Comparison of ENCODE assay signal across 18 cellular contexts in genomic region chr16:1049113-1049975, GRCh38. TPM values are rescaled to one million over a fixed set of nuclear protein-coding genes. Genes with fewer than 3 reads are reported as not detected.
DNase-seq lines count a peak whose midpoint lies in the region; TF ChIP-seq lines count a peak whose summit lies in the region.
"Had no signal": no experiment of that assay in that cellular context is flagged by ENCODE, and none has a peak within 500 bp of the region (broad histone marks: within the 10 kb centered on the region; RNA-seq: fewer than 3 reads in every experiment).

No MANE protein-coding gene starts in this region.

- H4K91ac ChIP-seq in neuronal stem cell (ENCODE audit: low read depth, low read length, poor library complexity), result peak overlapping the region; percentile 85

- H3K18ac ChIP-seq in neuronal stem cell (ENCODE audit: low read length), result peak overlapping the region; percentile 100

- H3K14ac ChIP-seq in neuronal stem cell (ENCODE audit: low read length), result peak overlapping the region; percentile 71

- WGBS in neuronal stem cell (ENCODE audit: extremely low coverage in 2 of 2, insufficient read length in 2 of 2, insufficient replicate concordance in 1 of 2), 2 donors, result no CpG with 5 or more reads among the region's 31 CpGs

- H3K9me2 ChIP-seq in MM.1S (replicated peaks; ENCODE audit: insufficient read depth, low read length), result no peaks in the 10 kb centered on the region

- no peak for TF ChIP-seq CTCF in MM.1S (IDR thresholded peaks at IDR 0.05; ENCODE audit: low read length)

- peak overlapping the region; percentile 99 for H2AK5ac ChIP-seq in neuronal stem cell (ENCODE audit: low read depth, low read length)

- H3K27me3 ChIP-seq in BLaER1, result peaks cover 15% of the 10 kb centered on the region; the same call in 1 of the 2 replicates
- H3K27me3 ChIP-seq in NT2/D1 (ENCODE audit: insufficient read depth, insufficient read length), result no peaks in the 10 kb centered on the region
- peaks cover 0 to 30% (median 0%) of the 10 kb centered on the region in 3 experiments for H3K27me3 ChIP-seq in neuronal stem cell (ENCODE audit: control insufficient read depth in 3 of 3, insufficient read depth in 3 of 3, low read depth in 1 of 3, low read length in 3 of 3)
- H3K27me3 ChIP-seq in MM.1S (replicated peaks; ENCODE audit: insufficient read depth, low read length), result peaks cover 96% of the 10 kb centered on the region

- H3K9me3 Mint-ChIP-seq in activated T-cell treated with anti-CD3 and anti-CD28 coated beads, Interleukin-2, amount 50 U/mL, for 24 hours, result no peaks in the 10 kb centered on the region
- H3K9me3 Mint-ChIP-seq: CD4-positive, alpha-beta T cell had no signal

- no peak overlapping the region for H3K27ac Mint-ChIP-seq in activated T-cell treated with anti-CD3 and anti-CD28 coated beads, Interleukin-2, amount 50 U/mL, for 24 hours
- H3K27ac Mint-ChIP-seq: CD4-positive, alpha-beta T cell; T-helper 17 cell had no signal

- H3K36me3 ChIP-seq in BLaER1, result no peaks in the 10 kb centered on the region
- no peaks in the 10 kb centered on the region for H3K36me3 ChIP-seq in NT2/D1 (ENCODE audit: insufficient read depth, insufficient read length, low read length)
- no peaks in the 10 kb centered on the region for H3K36me3 ChIP-seq in neuronal stem cell (replicated peaks in 1 of 2; ENCODE audit: control insufficient read depth in 2 of 2, insufficient read depth in 2 of 2, low read length in 2 of 2)
- H3K36me3 ChIP-seq in MM.1S (replicated peaks; ENCODE audit: insufficient read depth, low read length), result no peaks in the 10 kb centered on the region
- H3K36me3 ChIP-seq: BE2C, Peyer's patch had no signal

- H2AFZ ChIP-seq in neuronal stem cell (ENCODE audit: low read length) (peak overlapping the region; percentile 56), MM.1S (ENCODE audit: low read length) (no peak overlapping the region)

- DNase-seq in NT2/D1 (ENCODE audit: low read depth, low spot score), result no peak
- DNase-seq in caudate nucleus (lab: John Stamatoyannopoulos, UW), result no peak
- DNase-seq in neuronal stem cell (ENCODE audit: low spot score), result no peak
- no peak for DNase-seq in activated T-cell treated with anti-CD3 and anti-CD28 coated beads, Interleukin-2, amount 50 U/mL, for 24 hours
- DNase-seq in NCI-H1105 (lab: John Stamatoyannopoulos, UW), result no peak
- DNase-seq in MM.1S, result no peak
- DNase-seq: CD4-positive, alpha-beta T cell; DMS79 treated with DMSO at 0.1 percent for 48 hours; GOT3; Kasumi-1; NCI-H1105 treated with DMSO at 0.1 percent for 48 hours; NCI-H2029 treated with DMSO at 0.1 percent for 48 hours; NK-92 treated with Interleukin-12 subunit alpha and Interleukin-12 subunit beta, amount 100 ng/mL, for 24 hours; Peyer's patch; T-helper 17 cell had no signal

- H3K4me3 ChIP-seq in BLaER1, result no peak overlapping the region
- no peak overlapping the region for H3K4me3 ChIP-seq in NT2/D1 (ENCODE audit: insufficient read length, low read depth)
- no peak overlapping the region for H3K4me3 ChIP-seq in neuronal stem cell (ENCODE audit: low read length in 2 of 2)
- no peak overlapping the region for H3K4me3 ChIP-seq in MM.1S (ENCODE audit: low read length)
- H3K4me3 ChIP-seq: GM12878, Peyer's patch had no signal

- H2BK12ac ChIP-seq in neuronal stem cell (ENCODE audit: low read length), result peak overlapping the region; percentile 94

- no peaks in the 10 kb centered on the region for H3K79me2 ChIP-seq in MM.1S (ENCODE audit: low read length)

- H2BK120ac ChIP-seq in neuronal stem cell (ENCODE audit: low read depth, low read length), result peak overlapping the region; percentile 47

- H3K4me2 ChIP-seq in BLaER1, result peak overlapping the region; percentile 82
- H3K4me2 ChIP-seq in neuronal stem cell (ENCODE audit: insufficient read depth, low read length, poor library complexity, severe bottlenecking), result no peak overlapping the region
- H3K4me2 ChIP-seq in MM.1S (ENCODE audit: low read depth, low read length), result no peak overlapping the region

- H3K4me3 Mint-ChIP-seq in activated T-cell treated with anti-CD3 and anti-CD28 coated beads, Interleukin-2, amount 50 U/mL, for 24 hours, result no peak overlapping the region
- H3K4me3 Mint-ChIP-seq: CD4-positive, alpha-beta T cell; T-helper 17 cell had no signal

- H3K23ac ChIP-seq in neuronal stem cell (ENCODE audit: low read depth, low read length, poor library complexity), result peak overlapping the region; percentile 85

- peak overlapping the region; percentile 98 for H3K4ac ChIP-seq in neuronal stem cell (ENCODE audit: low read length)

- no peak overlapping the region for H3K9ac ChIP-seq in BLaER1
- peak overlapping the region; percentile 64 for H3K9ac ChIP-seq in NT2/D1 (ENCODE audit: insufficient read length, low read depth)
- H3K9ac ChIP-seq in neuronal stem cell (ENCODE audit: low read depth, low read length, poor library complexity), result peak overlapping the region; percentile 30
- H3K9ac ChIP-seq in MM.1S (ENCODE audit: low read length), result no peak overlapping the region

- peak overlapping the region; percentile 92 for H4K8ac ChIP-seq in neuronal stem cell (ENCODE audit: low read depth, low read length)

- H3K27ac ChIP-seq in BLaER1, result peak overlapping the region; percentile 53; the same call in 1 of the 2 replicates
- peak overlapping the region; percentile 70 for H3K27ac ChIP-seq in caudate nucleus (ENCODE audit: low read depth, low read length)
- H3K27ac ChIP-seq in neuronal stem cell (replicated peaks; ENCODE audit: low read length), result no peak overlapping the region
- no peak overlapping the region for H3K27ac ChIP-seq in MM.1S (ENCODE audit: low read length)
- H3K27ac ChIP-seq: Peyer's patch had no signal

- H3F3A ChIP-seq in MM.1S (ENCODE audit: insufficient read depth, low read length), result no peaks in the 10 kb centered on the region

- no peaks in the 10 kb centered on the region for H3K36me3 Mint-ChIP-seq in activated T-cell treated with anti-CD3 and anti-CD28 coated beads, Interleukin-2, amount 50 U/mL, for 24 hours (ENCODE audit: low read depth)

- peak overlapping the region; percentile 100 for H2BK15ac ChIP-seq in neuronal stem cell (ENCODE audit: low read length)

- H3K4me1 ChIP-seq in BLaER1, result peaks cover 70% of the 10 kb centered on the region
- peaks cover 24% of the 10 kb centered on the region for H3K4me1 ChIP-seq in NT2/D1 (ENCODE audit: insufficient read depth, insufficient read length)
- H3K4me1 ChIP-seq in neuronal stem cell (ENCODE audit: control insufficient read depth in 2 of 2, insufficient read depth in 1 of 2, low read depth in 1 of 2, low read length in 2 of 2), result peaks cover 11 to 14% of the 10 kb centered on the region in 2 donors
- no peaks in the 10 kb centered on the region for H3K4me1 ChIP-seq in MM.1S (ENCODE audit: low read length)
- H3K4me1 ChIP-seq: Peyer's patch had no signal

- no peaks in the 10 kb centered on the region for H3K27me3 Mint-ChIP-seq in activated T-cell treated with anti-CD3 and anti-CD28 coated beads, Interleukin-2, amount 50 U/mL, for 24 hours
- H3K27me3 Mint-ChIP-seq: CD4-positive, alpha-beta T cell; T-helper 17 cell had no signal

- H3K4me1 Mint-ChIP-seq in activated T-cell treated with anti-CD3 and anti-CD28 coated beads, Interleukin-2, amount 50 U/mL, for 24 hours (ENCODE audit: low read depth), result no peaks in the 10 kb centered on the region
- H3K4me1 Mint-ChIP-seq: T-helper 17 cell had no signal

- H3K9me3 ChIP-seq in BLaER1 (no peaks in the 10 kb centered on the region), NT2/D1 (ENCODE audit: insufficient read depth, low read length) (no peaks in the 10 kb centered on the region), neuronal stem cell (replicated peaks in 1 of 2; ENCODE audit: control insufficient read depth in 2 of 2, insufficient read depth in 1 of 2, low read depth in 1 of 2, low read length in 2 of 2) (peaks cover 0 to 1% of the 10 kb centered on the region in 2 donors), MM.1S (replicated peaks; ENCODE audit: insufficient read depth, low read length) (no peaks in the 10 kb centered on the region)
- H3K9me3 ChIP-seq: BE2C, Peyer's patch had no signal

- H2BK5ac ChIP-seq in neuronal stem cell (ENCODE audit: low read length), result peak overlapping the region; percentile 87

- peaks cover 2% of the 10 kb centered on the region for H3K79me1 ChIP-seq in neuronal stem cell (ENCODE audit: low read depth, low read length)

- H4K20me1 ChIP-seq in BLaER1, result peaks cover 24% of the 10 kb centered on the region; the same call in 1 of the 2 replicates
- no peaks in the 10 kb centered on the region for H4K20me1 ChIP-seq in MM.1S (ENCODE audit: insufficient read depth, low read length)

RNA-seq across cellular contexts. Expression of gene SSTR5, which starts 23.2 kb away (rescaled TPM):
- not detected for polyA plus RNA-seq in neuronal stem cell (2013, experiment 1 of 2)
- not detected for polyA plus RNA-seq in neuronal stem cell (2013, experiment 2 of 2)
- polyA plus RNA-seq: GM12878 had no signal

RNA-seq across cellular contexts. Expression of gene C1QTNF8, which starts 46.7 kb away (rescaled TPM):
- polyA plus RNA-seq in neuronal stem cell (2013, experiment 1 of 2), result not detected
- not detected for polyA plus RNA-seq in neuronal stem cell (2013, experiment 2 of 2)
- polyA plus RNA-seq: GM12878 had no signal

Comparison
In these comparisons a context has a peak if more than half of its experiments do, and no peak if none do; other contexts are left out.
1. H3K27ac ChIP-seq: peak in BLaER1 (single experiment) and caudate nucleus (single experiment); none in neuronal stem cell (single experiment) and MM.1S (single experiment).
2. H3K9ac ChIP-seq: peak in NT2/D1 (single experiment) and neuronal stem cell (single experiment); none in BLaER1 (single experiment) and MM.1S (single experiment).